Comparison of ENCODE assay signal across 13 cellular contexts in the genomic region with DNA sequence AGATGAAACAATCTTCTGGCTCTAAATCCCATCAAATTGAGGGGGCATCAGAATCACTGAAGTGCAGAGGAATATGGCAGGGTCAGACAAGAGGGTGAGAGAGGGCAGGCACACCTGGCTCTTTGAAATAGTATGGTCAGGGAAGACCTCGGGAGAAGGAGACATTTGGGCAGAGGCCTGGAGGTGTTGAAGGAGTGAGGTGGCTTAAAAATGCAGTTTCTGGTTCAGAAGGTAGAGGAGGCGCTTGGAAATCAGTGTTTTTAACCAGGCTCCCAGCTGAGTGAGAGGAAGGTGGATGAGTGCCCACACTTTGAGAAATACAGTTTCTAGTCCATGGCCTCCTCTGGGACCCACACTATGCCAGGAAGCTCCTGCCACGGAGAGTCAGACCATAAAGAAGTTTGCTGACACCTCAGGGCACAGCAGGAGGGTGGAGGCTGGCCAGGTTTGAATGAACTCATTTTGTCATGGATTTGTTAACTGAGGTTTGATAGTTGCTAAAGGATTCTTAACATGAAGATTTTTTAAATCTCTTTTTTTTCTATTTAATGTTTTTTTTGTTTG. TPM values are rescaled to one million over a fixed set of nuclear protein-coding genes. Genes with fewer than 3 reads are reported as not detected.
DNase-seq lines count a peak whose midpoint lies in the region; ATAC-seq and TF ChIP-seq lines count a peak whose summit lies in the region.
"Had no signal": no experiment of that assay in that cellular context is flagged by ENCODE, and none has a peak within 500 bp of the region (broad histone marks: within the 10 kb centered on the region; RNA-seq: fewer than 3 reads in every experiment).

No MANE protein-coding gene starts in this region.

- TF ChIP-seq CTCF in fibroblast of mammary gland (conservative IDR thresholded peaks at IDR 0.05; ENCODE audit: control insufficient read depth, insufficient read depth, low read depth, low read length) = no peak
- no peak for TF ChIP-seq CTCF in sigmoid colon (IDR thresholded peaks at IDR 0.05)

- TF ChIP-seq POLR2A in sigmoid colon (IDR thresholded peaks at IDR 0.05) = no peak

- no peak for ATAC-seq in GM21717 (IDR thresholded peaks at IDR 0.05; ENCODE audit: unreplicated experiment)
- ATAC-seq: naive thymus-derived CD4-positive, alpha-beta T cell had no signal

- H3K4me3 ChIP-seq in GM23248 = no peak overlapping the region
- no peak overlapping the region for H3K4me3 ChIP-seq in fibroblast of mammary gland (ENCODE audit: control insufficient read depth, low read depth, low read length)
- no peak overlapping the region for H3K4me3 ChIP-seq in sigmoid colon
- H3K4me3 ChIP-seq: suprapubic skin had no signal

- no peak overlapping the region; the same call in 1 of the 2 replicates for H2AFZ ChIP-seq in GM23248

- H4K20me1 ChIP-seq in GM23248 (ENCODE audit: insufficient read depth) = no peaks in the 10 kb centered on the region

- in situ Hi-C loops in GM23248 (cut with MboI) = no loop called here

- no peaks in the 10 kb centered on the region for H3K9me3 ChIP-seq in GM23248 (ENCODE audit: low read depth)
- no peaks in the 10 kb centered on the region for H3K9me3 ChIP-seq in sigmoid colon
- H3K9me3 ChIP-seq: suprapubic skin had no signal

- H3K4me1 ChIP-seq in GM23248 (ENCODE audit: insufficient read depth) = peaks cover 63% of the 10 kb centered on the region
- peaks cover 0 to 97% (median 93%) of the 10 kb centered on the region in 4 donors for H3K4me1 ChIP-seq in sigmoid colon

- DNase-seq in GM23248 (peak; percentile 88), NCI-H446 treated with DMSO at 0.1 percent for 48 hours (lab: John Stamatoyannopoulos, UW) (peak; percentile 38), fibroblast of mammary gland (ENCODE audit: low read depth) (peak; percentile 42), sigmoid colon (peak; percentile 75), hepatic stellate cell (ENCODE audit: low spot score) (no peak), mesenteric fat pad (ENCODE audit: low spot score) (no peak)
- no peak for DNase-seq in stimulated activated naive CD4-positive, alpha-beta T cell (lab: John Stamatoyannopoulos, UW)
- DNase-seq: activated CD4-positive, alpha-beta T cell treated with anti-CD3 and anti-CD28 coated beads, Interleukin-2, amount 50 U/mL, for 1 hour; COR-L47; naive thymus-derived CD4-positive, alpha-beta T cell; NCI-H2171 treated with DMSO at 0.1 percent for 48 hours had no signal

- H3K9ac ChIP-seq in GM23248 = peak overlapping the region; percentile 47

- H3K4me2 ChIP-seq in GM23248 (ENCODE audit: unreplicated experiment) = peak overlapping the region; percentile 36

- no peak for TF ChIP-seq EP300 in sigmoid colon (IDR thresholded peaks at IDR 0.05)

- H3K9me2 ChIP-seq in GM23248 (ENCODE audit: insufficient read depth) = no peaks in the 10 kb centered on the region

- H3K27me3 ChIP-seq in GM23248 (replicated peaks; ENCODE audit: insufficient read depth) = no peaks in the 10 kb centered on the region
- H3K27me3 ChIP-seq in sigmoid colon = no peaks in the 10 kb centered on the region
- H3K27me3 ChIP-seq: suprapubic skin had no signal

- 57 to 69% methylated on average over 3 of the region's 3 CpGs for WGBS in GM23248 (ENCODE audit: low coverage in 1 of 2, low lambda C conversion rate in 2 of 2, missing lambda C conversion rate in 2 of 2), 2 experiments
- 62 to 72% methylated on average over 3 of the region's 3 CpGs for WGBS in sigmoid colon, 2 donors

- peaks cover 36% of the 10 kb centered on the region for H3F3A ChIP-seq in GM23248 (ENCODE audit: insufficient read depth)

- intact Hi-C loops in sigmoid colon (cut with DNase I) = loop anchor here (5.0 kb wide), 1 partner anchor 79 kb away; no protein-coding TSS in a partner anchor

- H3K79me2 ChIP-seq in GM23248 (ENCODE audit: insufficient read depth) = peaks cover 67% of the 10 kb centered on the region

- H3K36me3 ChIP-seq in GM23248 (ENCODE audit: low read depth) = no peaks in the 10 kb centered on the region
- peaks cover 0 to 4% (median 0%) of the 10 kb centered on the region in 4 donors for H3K36me3 ChIP-seq in sigmoid colon
- H3K36me3 ChIP-seq: suprapubic skin had no signal

- H3K27ac ChIP-seq in GM23248 (peak overlapping the region; percentile 40; the same call in 1 of the 2 replicates), sigmoid colon (peak overlapping the region; percentile 0 to 85 (median 68))
- H3K27ac ChIP-seq: suprapubic skin had no signal

RNA-seq across cellular contexts. Expression of a gene that starts 20.1 kb away (rescaled TPM):
- 59.8 and 66.6 TPM in 2 replicates for total RNA-seq in GM23248 (2014; rRNA removed; shearing (Covaris generic))
- polyA plus RNA-seq in GM23248 (2016; fragmentation: Nextera tagmentation; extraction: Ambion mirVana) (39.8 and 40.0 TPM in 2 replicates), sigmoid colon (1 to 10 TPM in 2 of 3 donors, under 1 TPM in 1; 0.46 to 9.0 (median 4.8) TPM)
- total RNA-seq in sigmoid colon (10 to 100 TPM; 26.4 to 52.9 (median 29.9) TPM), mesenteric fat pad (66.2 TPM)

RNA-seq across cellular contexts. Expression of a gene that starts 59.4 kb away (rescaled TPM):
- total RNA-seq in GM23248 (2014; rRNA removed; shearing (Covaris generic)) = 99.9 and 140 TPM in 2 replicates
- polyA plus RNA-seq in GM23248 (2016; fragmentation: Nextera tagmentation; extraction: Ambion mirVana) = 257 and 270 TPM in 2 replicates
- 10 to 100 TPM; 33.5 to 76.0 (median 53.7) TPM for total RNA-seq in sigmoid colon
- 100 to 1,000 TPM; 108 to 152 (median 141) TPM for polyA plus RNA-seq in sigmoid colon
- total RNA-seq in mesenteric fat pad = 140 TPM

Comparison
In these comparisons a context has a peak if more than half of its experiments do, and no peak if none do; other contexts are left out.
1. DNase-seq: peak in GM23248 (single experiment), NCI-H446 treated with DMSO at 0.1 percent for 48 hours (single experiment), fibroblast of mammary gland (single experiment) and sigmoid colon (single experiment); none in hepatic stellate cell (single experiment), mesenteric fat pad (single experiment) and stimulated activated naive CD4-positive, alpha-beta T cell (0 of 6).